Comparison of ENCODE assay signal across 34 cellular contexts in the genomic region with DNA sequence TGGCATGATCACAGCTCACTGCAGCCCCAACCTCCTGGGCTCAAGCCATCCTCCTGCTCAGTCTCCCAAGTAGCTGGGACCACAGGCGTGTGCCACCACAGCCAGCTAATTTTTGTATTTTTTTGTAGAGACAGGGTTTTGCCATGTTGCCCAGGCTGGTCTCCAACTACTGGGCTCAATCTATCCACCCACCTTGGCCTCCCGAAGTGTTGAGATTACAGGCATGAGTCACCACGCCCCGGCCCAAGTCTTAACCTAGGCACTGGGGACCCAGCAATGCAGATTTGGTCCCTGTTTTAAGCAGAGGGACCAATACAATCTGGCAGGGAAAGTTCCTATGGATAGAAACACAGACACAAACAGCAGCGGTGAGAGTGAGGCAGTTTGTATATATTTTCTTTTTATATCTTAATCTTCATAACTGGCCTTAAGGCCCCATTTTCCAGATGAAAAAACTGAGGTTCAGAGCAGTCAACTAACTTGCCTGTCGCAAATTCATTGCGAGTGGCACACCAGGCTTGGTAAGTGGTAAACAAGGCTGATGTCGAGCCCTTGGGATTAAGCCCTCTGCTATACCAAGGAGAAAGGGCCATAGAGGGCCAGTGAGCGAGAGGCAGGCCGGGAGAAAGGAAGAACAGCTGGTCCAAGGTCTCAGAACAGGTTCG.
"Had no signal": no experiment of that assay in that cellular context is flagged by ENCODE, and none has a peak within 500 bp of the region (broad histone marks: within the 10 kb centered on the region; RNA-seq: fewer than 3 reads in every experiment).

No MANE protein-coding gene starts in this region.

- H3K27me3 Mint-ChIP-seq: activated CD8-positive, alpha-beta T cell treated with anti-CD3 and anti-CD28 coated beads for 36 hours had no signal

- H3K36me3 Mint-ChIP-seq: activated naive CD4-positive, alpha-beta T cell treated with anti-CD3 and anti-CD28 coated beads, Interleukin-2, amount 50 U/mL, for 72 hours; brain had no signal

- H3K4me1 Mint-ChIP-seq: activated CD4-positive, alpha-beta T cell treated with anti-CD3 and anti-CD28 coated beads, Interleukin-2, amount 10 ng/mL, durations not matched to agents 24 days and 14 days had no signal

- H3K27ac ChIP-seq: adrenal gland, RWPE1 had no signal

- ATAC-seq: activated CD8-positive, alpha-beta T cell treated with anti-CD3 and anti-CD28 coated beads for 36 hours; activated naive CD4-positive, alpha-beta T cell treated with anti-CD3 and anti-CD28 coated beads, Interleukin-2, amount 50 U/mL, for 72 hours; activated T-cell treated with anti-CD3 and anti-CD28 coated beads, Interleukin-2, amount 50 U/mL, for 4 hours; Right ventricle myocardium inferior; SK-N-SH treated with all-trans-retinoic acid at 6 μM for 48 hours had no signal

- H3K4me3 Mint-ChIP-seq: activated CD4-positive, alpha-beta T cell treated with anti-CD3 and anti-CD28 coated beads, Interleukin-2, amount 10 ng/mL, durations not matched to agents 24 days and 14 days; activated CD8-positive, alpha-beta T cell treated with anti-CD3 and anti-CD28 coated beads for 36 hours; activated naive CD4-positive, alpha-beta T cell treated with anti-CD3 and anti-CD28 coated beads for 36 hours; activated T-cell treated with anti-CD3 and anti-CD28 coated beads, Interleukin-2, amount 50 U/mL, for 4 hours; activated T-helper 1 cell treated with anti-CD3 and anti-CD28 coated beads, Interleukin-12 subunit alpha, Interleukin-12 subunit beta, Interleukin-2, Interleukin-4 antibody, amounts not matched to agents 30 ng/mL and 10 ng/mL and 1 ng/mL, durations not matched to agents 14 hours and 24 hours and 36 hours; brain had no signal

- H3K27me3 ChIP-seq: adrenal gland had no signal

- H3K9me3 ChIP-seq: adrenal gland had no signal

- H3K27ac Mint-ChIP-seq: activated CD4-positive, alpha-beta T cell treated with anti-CD3 and anti-CD28 coated beads, Interleukin-2, amount 10 ng/mL, durations not matched to agents 24 days and 14 days; activated CD8-positive, alpha-beta T cell treated with anti-CD3 and anti-CD28 coated beads for 36 hours; activated naive CD4-positive, alpha-beta T cell treated with anti-CD3 and anti-CD28 coated beads for 36 hours; activated naive CD4-positive, alpha-beta T cell treated with anti-CD3 and anti-CD28 coated beads, Interleukin-2, amount 50 U/mL, for 72 hours; activated T-helper 1 cell treated with anti-CD3 and anti-CD28 coated beads, Interleukin-12 subunit alpha, Interleukin-12 subunit beta, Interleukin-2, Interleukin-4 antibody, amounts not matched to agents 30 ng/mL and 10 ng/mL and 1 ng/mL, durations not matched to agents 14 hours and 24 hours and 36 hours; brain had no signal

- DNase-seq: activated CD4-positive, alpha-beta T cell treated with anti-CD3 and anti-CD28 coated beads, Interleukin-2, amount 10 ng/mL, durations not matched to agents 24 days and 14 days; activated CD4-positive, alpha-beta T cell treated with anti-CD3 and anti-CD28 coated beads, Interleukin-2, amount 50 U/mL, for 4 hours; activated CD8-positive, alpha-beta memory T cell treated with anti-CD3 and anti-CD28 coated beads, Interleukin-2, amount 50 U/mL, for 4 hours; activated CD8-positive, alpha-beta T cell treated with anti-CD3 and anti-CD28 coated beads for 36 hours; activated gamma-delta T cell treated with Interleukin-2 at 50 U/mL for 16 hours; activated naive CD4-positive, alpha-beta T cell treated with anti-CD3 and anti-CD28 coated beads for 36 hours; activated T-cell treated with anti-CD3 and anti-CD28 coated beads for 4 hours; activated T-cell treated with anti-CD3 and anti-CD28 coated beads, Interleukin-2, amount 50 U/mL, for 4 hours; anterior cingulate cortex; caudate nucleus; cerebellar nuclear complex; Karpas-422; MM.1S; MV-4-11; NCI-H1092; NCI-H1436 treated with DMSO at 0.1 percent for 48 hours; NCI-H1694 treated with DMSO at 0.1 percent for 48 hours; NCI-H2029; NCI-H345; NCI-H524 treated with DMSO at 0.1 percent for 48 hours; NK-92 treated with Interleukin-12 subunit alpha and Interleukin-12 subunit beta, amount 100 ng/mL, for 24 hours; PC-3; SIG-M5; SW 1271; T-helper 1 cell; T-helper 2 cell; T-helper 9 cell had no signal

- H3K4me3 ChIP-seq: adrenal gland had no signal

- H3K9me3 Mint-ChIP-seq: activated CD4-positive, alpha-beta T cell treated with anti-CD3 and anti-CD28 coated beads, Interleukin-2, amount 10 ng/mL, durations not matched to agents 24 days and 14 days; activated CD8-positive, alpha-beta T cell treated with anti-CD3 and anti-CD28 coated beads for 36 hours; activated naive CD4-positive, alpha-beta T cell treated with anti-CD3 and anti-CD28 coated beads for 36 hours; activated naive CD4-positive, alpha-beta T cell treated with anti-CD3 and anti-CD28 coated beads, Interleukin-2, amount 50 U/mL, for 72 hours; activated T-cell treated with anti-CD3 and anti-CD28 coated beads, Interleukin-2, amount 50 U/mL, for 4 hours; activated T-helper 1 cell treated with anti-CD3 and anti-CD28 coated beads, Interleukin-12 subunit alpha, Interleukin-12 subunit beta, Interleukin-2, Interleukin-4 antibody, amounts not matched to agents 30 ng/mL and 10 ng/mL and 1 ng/mL, durations not matched to agents 14 hours and 24 hours and 36 hours; brain had no signal

- H3K36me3 ChIP-seq: adrenal gland had no signal
